In genomic region chr1:150554086-150554452, GRCh38 we compare ENCODE assay signal across 18 cellular contexts. TPM values are rescaled to one million over a fixed set of nuclear protein-coding genes. Genes with fewer than 3 reads are reported as not detected.
DNase-seq lines count a peak whose midpoint lies in the region; ATAC-seq and TF ChIP-seq lines count a peak whose summit lies in the region.
"Had no signal": no experiment of that assay in that cellular context is flagged by ENCODE, and none has a peak within 500 bp of the region (broad histone marks: within the 10 kb centered on the region; RNA-seq: fewer than 3 reads in every experiment).

No MANE protein-coding gene starts in this region.

- peaks cover 82% of the 10 kb centered on the region for H3K4me1 Mint-ChIP-seq in dendritic cell treated with granulocyte-macrophage colony-stimulating factor and Interleukin-4, amounts not matched to agents 40 ng/mL and 50 ng/mL, for 4 days (ENCODE audit: low read depth)
- H3K4me1 Mint-ChIP-seq in nephron progenitor cell: peaks cover 73% of the 10 kb centered on the region
- H3K4me1 Mint-ChIP-seq in type B pancreatic cell (ENCODE audit: unreplicated experiment): peaks cover 20% of the 10 kb centered on the region
- H3K4me1 Mint-ChIP-seq in activated naive CD4-positive, alpha-beta T cell treated with anti-CD3 and anti-CD28 coated beads, Interleukin-2, amount 10 ng/mL, durations not matched to agents 7 days and 5 days: peaks cover 31% of the 10 kb centered on the region
- H3K4me1 Mint-ChIP-seq in CD4-positive, alpha-beta T cell (ENCODE audit: low read depth): peaks cover 19% of the 10 kb centered on the region

- no peak overlapping the region for H3K4me3 ChIP-seq in NT2/D1 (ENCODE audit: insufficient read length, low read depth)
- H3K4me3 ChIP-seq in transverse colon: no peak overlapping the region
- H3K4me3 ChIP-seq: GM23248, SJCRH30 had no signal

- 90% methylated on average over 8 of the region's 8 CpGs; no CpG with 5 or more reads in 1 of the 2 donors for WGBS in transverse colon (ENCODE audit: low coverage in 1 of 2), 2 donors

- peak overlapping the region in 1 of 4 donors; percentile 83 for H3K27ac ChIP-seq in transverse colon
- no peak overlapping the region for H3K27ac ChIP-seq in CD4-positive, alpha-beta T cell (ENCODE audit: low read depth, low read length)
- H3K27ac ChIP-seq: SJCRH30 had no signal

- peak; percentile 5 for TF ChIP-seq POLR2A in transverse colon (IDR thresholded peaks at IDR 0.05)

- H3K27me3 ChIP-seq in NT2/D1 (ENCODE audit: insufficient read depth, insufficient read length) (no peaks in the 10 kb centered on the region), transverse colon (peaks cover 3% of the 10 kb centered on the region)
- no peaks in the 10 kb centered on the region for H3K27me3 ChIP-seq in CD4-positive, alpha-beta T cell (ENCODE audit: control insufficient read depth, insufficient read depth, low read length)
- H3K27me3 ChIP-seq: BE2C, SJCRH30 had no signal

- no peak for ATAC-seq in CD4-positive, alpha-beta T cell (ENCODE audit: poor library complexity)

- peaks cover 72% of the 10 kb centered on the region for H3K36me3 ChIP-seq in NT2/D1 (ENCODE audit: insufficient read depth, insufficient read length, low read length)
- no peaks in the 10 kb centered on the region for H3K36me3 ChIP-seq in transverse colon
- H3K36me3 ChIP-seq: BE2C, SJCRH30 had no signal

- H3K4me3 Mint-ChIP-seq in dendritic cell treated with granulocyte-macrophage colony-stimulating factor and Interleukin-4, amounts not matched to agents 40 ng/mL and 50 ng/mL, for 4 days: peak overlapping the region; percentile 37
- H3K4me3 Mint-ChIP-seq in nephron progenitor cell: no peak overlapping the region
- H3K4me3 Mint-ChIP-seq in type B pancreatic cell: no peak overlapping the region
- no peak overlapping the region for H3K4me3 Mint-ChIP-seq in activated naive CD4-positive, alpha-beta T cell treated with anti-CD3 and anti-CD28 coated beads, Interleukin-2, amount 10 ng/mL, durations not matched to agents 7 days and 5 days
- H3K4me3 Mint-ChIP-seq in CD4-positive, alpha-beta T cell: no peak overlapping the region
- H3K4me3 Mint-ChIP-seq: HFFc6 had no signal

- H3K27ac Mint-ChIP-seq in dendritic cell treated with granulocyte-macrophage colony-stimulating factor and Interleukin-4, amounts not matched to agents 40 ng/mL and 50 ng/mL, for 4 days: peak overlapping the region; percentile 99
- H3K27ac Mint-ChIP-seq in nephron progenitor cell (peak overlapping the region; percentile 68), type B pancreatic cell (no peak overlapping the region)
- no peak overlapping the region for H3K27ac Mint-ChIP-seq in activated naive CD4-positive, alpha-beta T cell treated with anti-CD3 and anti-CD28 coated beads, Interleukin-2, amount 10 ng/mL, durations not matched to agents 7 days and 5 days
- H3K27ac Mint-ChIP-seq in CD4-positive, alpha-beta T cell: no peak overlapping the region
- H3K27ac Mint-ChIP-seq: HFFc6 had no signal

- H3K4me1 ChIP-seq in NT2/D1 (ENCODE audit: insufficient read depth, insufficient read length) (peaks cover 33% of the 10 kb centered on the region), transverse colon (peaks cover 6 to 47% (median 32%) of the 10 kb centered on the region in 4 donors)

- in situ Hi-C loops in transverse colon (cut with MboI; ENCODE audit: low pct_ligation_motif_present in 1 of 4, low pct_unique_long_range_greater_than_20kb in 1 of 4, low sequenced_read_pairs in 3 of 4): no loop called here

- H3K9me3 ChIP-seq in NT2/D1 (ENCODE audit: insufficient read depth, low read length) (no peaks in the 10 kb centered on the region), transverse colon (no peaks in the 10 kb centered on the region)
- H3K9me3 ChIP-seq in CD4-positive, alpha-beta T cell (ENCODE audit: control insufficient read depth, low read length): no peaks in the 10 kb centered on the region
- H3K9me3 ChIP-seq: BE2C, SJCRH30 had no signal

- no peaks in the 10 kb centered on the region for H3K9me3 Mint-ChIP-seq in dendritic cell treated with granulocyte-macrophage colony-stimulating factor and Interleukin-4, amounts not matched to agents 40 ng/mL and 50 ng/mL, for 4 days
- no peaks in the 10 kb centered on the region for H3K9me3 Mint-ChIP-seq in nephron progenitor cell
- H3K9me3 Mint-ChIP-seq in type B pancreatic cell: no peaks in the 10 kb centered on the region
- H3K9me3 Mint-ChIP-seq in activated naive CD4-positive, alpha-beta T cell treated with anti-CD3 and anti-CD28 coated beads, Interleukin-2, amount 10 ng/mL, durations not matched to agents 7 days and 5 days: no peaks in the 10 kb centered on the region
- H3K9me3 Mint-ChIP-seq in CD4-positive, alpha-beta T cell: no peaks in the 10 kb centered on the region
- H3K9me3 Mint-ChIP-seq: HFFc6 had no signal

- H3K36me3 Mint-ChIP-seq in dendritic cell treated with granulocyte-macrophage colony-stimulating factor and Interleukin-4, amounts not matched to agents 40 ng/mL and 50 ng/mL, for 4 days (ENCODE audit: low read depth): peaks cover 95% of the 10 kb centered on the region
- H3K36me3 Mint-ChIP-seq in nephron progenitor cell (ENCODE audit: low read depth): no peaks in the 10 kb centered on the region
- no peaks in the 10 kb centered on the region for H3K36me3 Mint-ChIP-seq in type B pancreatic cell
- no peaks in the 10 kb centered on the region for H3K36me3 Mint-ChIP-seq in activated naive CD4-positive, alpha-beta T cell treated with anti-CD3 and anti-CD28 coated beads, Interleukin-2, amount 10 ng/mL, durations not matched to agents 7 days and 5 days
- peaks cover 4% of the 10 kb centered on the region for H3K36me3 Mint-ChIP-seq in CD4-positive, alpha-beta T cell (ENCODE audit: low read depth)

- peak overlapping the region; percentile 23 for H3K9ac ChIP-seq in NT2/D1 (ENCODE audit: insufficient read length, low read depth)

- H3K27me3 Mint-ChIP-seq in dendritic cell treated with granulocyte-macrophage colony-stimulating factor and Interleukin-4, amounts not matched to agents 40 ng/mL and 50 ng/mL, for 4 days: no peaks in the 10 kb centered on the region
- H3K27me3 Mint-ChIP-seq in nephron progenitor cell (ENCODE audit: low read depth, poor library complexity): peaks cover 12% of the 10 kb centered on the region
- peaks cover 4% of the 10 kb centered on the region for H3K27me3 Mint-ChIP-seq in type B pancreatic cell
- H3K27me3 Mint-ChIP-seq in activated naive CD4-positive, alpha-beta T cell treated with anti-CD3 and anti-CD28 coated beads, Interleukin-2, amount 10 ng/mL, durations not matched to agents 7 days and 5 days: peaks cover 44% of the 10 kb centered on the region
- peaks cover 12% of the 10 kb centered on the region for H3K27me3 Mint-ChIP-seq in CD4-positive, alpha-beta T cell

- CTCF ChIA-PET in activated naive CD4-positive, alpha-beta T cell treated with anti-CD3 and anti-CD28 coated beads, Interleukin-2, amount 10 ng/mL, durations not matched to agents 7 days and 5 days (lab: Charles Lee): no interaction called here
- CTCF ChIA-PET in CD4-positive, alpha-beta T cell (lab: Charles Lee): no interaction called here

- TF ChIP-seq EP300 in transverse colon (IDR thresholded peaks at IDR 0.05; ENCODE audit: low read depth): no peak

- intact Hi-C loops in dendritic cell treated with granulocyte-macrophage colony-stimulating factor and Interleukin-4, amounts not matched to agents 40 ng/mL and 50 ng/mL, for 4 days (cut with micrococcal nuclease): loop anchor here (5.0 kb wide), 1 partner anchor 92 kb away; no protein-coding TSS in a partner anchor
- intact Hi-C loops in transverse colon (cut with DNase I; ENCODE audit: low total_unique reads): no loop called here
- intact Hi-C loops in CD4-positive, alpha-beta T cell (cut with DNase I, micrococcal nuclease): no loop called here

- POLR2A ChIA-PET in CD4-positive, alpha-beta T cell (lab: Charles Lee): interaction anchor here (1.3 kb wide), 1 partner anchor 25 kb away, joined by 9 read pairs; the partner anchor contains the start of gene MCL1

- TF ChIP-seq CTCF in nephron progenitor cell (IDR thresholded peaks at IDR 0.05) (no peak), transverse colon (IDR thresholded peaks at IDR 0.05) (no peak), type B pancreatic cell (conservative IDR thresholded peaks at IDR 0.05) (no peak)
- TF ChIP-seq CTCF in CD4-positive, alpha-beta T cell (IDR thresholded peaks at IDR 0.05): no peak

- DNase-seq in NT2/D1 (ENCODE audit: low read depth, low spot score) (no peak), nephron progenitor cell (no peak), transverse colon (no peak), type B pancreatic cell (ENCODE audit: extremely low spot score, unreplicated experiment) (no peak)
- DNase-seq in activated naive CD4-positive, alpha-beta T cell treated with anti-CD3 and anti-CD28 coated beads, Interleukin-2, amount 10 ng/mL, durations not matched to agents 7 days and 5 days: no peak
- DNase-seq in CD4-positive, alpha-beta T cell: no peak
- DNase-seq: BE2C, DMS 273 treated with DMSO at 0.1 percent for 48 hours, GM23248, HFFc6, MM.1S, NCI-H1105, NCI-H187 treated with DMSO at 0.1 percent for 48 hours, NCI-H446, NCI-H774, SJCRH30 had no signal

RNA-seq across cellular contexts. Expression of gene ADAMTSL4, which starts 4.9 kb away (rescaled TPM):
- total RNA-seq in transverse colon (10 to 100 TPM in 3 of 4 donors, 1 to 10 TPM in 1; 7.2 to 26.2 (median 16.3) TPM), type B pancreatic cell (ENCODE audit: low replicate concordance) (12.5 and 24.6 TPM in 2 replicates)
- under 1 TPM; 0.16 to 0.22 TPM for total RNA-seq in CD4-positive, alpha-beta T cell
- total RNA-seq: Daoy, SJCRH30 had no signal

RNA-seq across cellular contexts. Expression of gene MCL1, which starts 25.3 kb away (rescaled TPM):
- 100 to 1,000 TPM; 176 to 395 (median 269) TPM for total RNA-seq in transverse colon
- total RNA-seq in type B pancreatic cell (ENCODE audit: low replicate concordance): 187 and 280 TPM in 2 replicates
- 100 to 1,000 TPM; 737 to 747 TPM for total RNA-seq in CD4-positive, alpha-beta T cell

RNA-seq across cellular contexts. Expression of gene FALEC, which starts 38.5 kb away (rescaled TPM):
- not detected for total RNA-seq in transverse colon
- total RNA-seq in type B pancreatic cell (ENCODE audit: low replicate concordance): 0.55 and 0.80 TPM in 2 replicates
- total RNA-seq in CD4-positive, alpha-beta T cell: not detected
- total RNA-seq: Daoy, GM23248, SJCRH30 had no signal

RNA-seq across cellular contexts. Expression of gene ECM1, which starts 46.2 kb away (rescaled TPM):
- 1 to 10 TPM; 1.5 to 5.4 (median 3.3) TPM for total RNA-seq in transverse colon
- total RNA-seq in type B pancreatic cell (ENCODE audit: low replicate concordance): 31.5 and 33.8 TPM in 2 replicates
- total RNA-seq in CD4-positive, alpha-beta T cell: under 1 TPM in 1 of 2 experiments, not detected in 1; 0.31 TPM

Comparison
In these comparisons a context has a peak if more than half of its experiments do, and no peak if none do; other contexts are left out.
1. H3K27ac Mint-ChIP-seq: peak in dendritic cell treated with granulocyte-macrophage colony-stimulating factor and Interleukin-4, amounts not matched to agents 40 ng/mL and 50 ng/mL, for 4 days (single experiment) and nephron progenitor cell (single experiment); none in type B pancreatic cell (single experiment), activated naive CD4-positive, alpha-beta T cell treated with anti-CD3 and anti-CD28 coated beads, Interleukin-2, amount 10 ng/mL, durations not matched to agents 7 days and 5 days (single experiment) and CD4-positive, alpha-beta T cell (single experiment).
2. RNA of gene ADAMTSL4, which starts 4.9 kb away (total RNA-seq): 7.2 to 26.2 TPM in transverse colon and 12.5 to 24.6 TPM in type B pancreatic cell; 0.16 to 0.22 TPM in CD4-positive, alpha-beta T cell; every median in the first group is over 4 times any median in the second.